Comparison of ENCODE assay signal across 17 cellular contexts in genomic region chr18:13635046-13635445, GRCh38.
DNase-seq lines count a peak whose midpoint lies in the region; ATAC-seq lines count a peak whose summit lies in the region.
"Had no signal": no experiment of that assay in that cellular context is flagged by ENCODE, and none has a peak within 500 bp of the region (broad histone marks: within the 10 kb centered on the region; RNA-seq: fewer than 3 reads in every experiment).

No MANE protein-coding gene starts in this region.

- peak overlapping the region; percentile 65 for H3K27ac ChIP-seq in angular gyrus (ENCODE audit: low read depth, low read length)
- H3K27ac ChIP-seq in cingulate gyrus (ENCODE audit: low read depth, low read length) = peak overlapping the region; percentile 67

- intact Hi-C loops in left ventricle myocardium superior (cut with micrococcal nuclease) = loop anchor here (10.0 kb wide), 1 partner anchor 410 kb away; no protein-coding TSS in a partner anchor

- ATAC-seq in left ventricle myocardium superior = peak; percentile 69
- ATAC-seq: Panc1 had no signal

- DNase-seq in left ventricle myocardium superior (peak; percentile 75), superior temporal gyrus (ENCODE audit: extremely low spot score) (peak; percentile 77), AG08395 (ENCODE audit: low spot score) (no peak), NCI-H524 treated with DMSO at 0.1 percent for 48 hours (lab: John Stamatoyannopoulos, UW) (no peak), NCI-H69 (lab: John Stamatoyannopoulos, UW) (no peak)
- DNase-seq: ACHN, AML-193, DMS79, Kasumi-1, MG63, NCI-H1092, NCI-H1436 treated with DMSO at 0.1 percent for 48 hours, NCI-H2081 treated with DMSO at 0.1 percent for 48 hours, NCI-H510A had no signal

Comparison
In these comparisons a context has a peak if more than half of its experiments do, and no peak if none do; other contexts are left out.
1. DNase-seq: peak in left ventricle myocardium superior (single experiment) and superior temporal gyrus (single experiment); none in AG08395 (single experiment), NCI-H524 treated with DMSO at 0.1 percent for 48 hours (single experiment) and NCI-H69 (single experiment).